ENCODE assay signal across 3 cellular contexts in the genomic region with DNA sequence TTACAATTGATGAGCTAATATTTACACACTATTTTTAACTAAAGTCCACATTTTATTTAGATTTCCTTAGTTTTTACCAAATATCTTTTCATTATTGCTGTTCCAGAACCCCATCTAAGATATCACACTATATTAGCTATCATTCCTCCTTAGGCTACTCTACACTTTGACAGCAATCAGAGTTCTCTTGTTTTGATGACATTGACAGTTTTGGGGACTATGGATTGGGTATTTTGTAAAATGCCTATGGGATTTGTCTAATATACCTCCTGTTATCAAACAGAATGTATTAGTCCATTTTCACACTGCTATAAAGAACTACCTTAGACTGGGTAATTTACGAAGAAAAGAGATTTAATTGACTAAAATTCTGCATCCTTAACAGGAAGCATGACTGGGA.
TF ChIP-seq lines count a peak whose summit lies in the region.

No MANE protein-coding gene starts in this region.

TF ChIP-seq in HepG2, 621 proteins besides CTCF, POLR2A, EP300 and RAD21:
- TF ChIP-seq MBNL3 (CRISPR knock-in tag; conservative IDR thresholded peaks at IDR 0.05) (no peak), ZNF557 (CRISPR knock-in tag; IDR thresholded peaks at IDR 0.05) (no peak), ZBTB3 (CRISPR knock-in tag; IDR thresholded peaks at IDR 0.05; ENCODE audit: borderline replicate concordance, low read depth) (no peak), PRDM10 (CRISPR knock-in tag; IDR thresholded peaks at IDR 0.05; ENCODE audit: low read depth) (no peak), ZNF747 (CRISPR knock-in tag; IDR thresholded peaks at IDR 0.05; ENCODE audit: borderline replicate concordance) (no peak), MAFK (conservative IDR thresholded peaks at IDR 0.05 in 1 of 2, IDR thresholded peaks at IDR 0.05 in 1 of 2; ENCODE audit: low read length in 2 of 2) (peak; percentile 82 to 84), DRAP1 (CRISPR knock-in tag; IDR thresholded peaks at IDR 0.05) (no peak), REXO4 (CRISPR knock-in tag; IDR thresholded peaks at IDR 0.05; ENCODE audit: borderline replicate concordance) (no peak), ZNF230 (CRISPR knock-in tag; IDR thresholded peaks at IDR 0.05) (no peak), MAFF (IDR thresholded peaks at IDR 0.05; ENCODE audit: low read depth, low read length) (peak; percentile 59; the same call in 1 of the 2 replicates)

TF ChIP-seq in A549, 52 proteins besides CTCF, POLR2A, EP300 and RAD21:
- peak; percentile 58 for TF ChIP-seq MAFK (IDR thresholded peaks at IDR 0.05; ENCODE audit: partially characterized antibody)
- TF ChIP-seq FOSB (CRISPR knock-in tag; IDR thresholded peaks at IDR 0.05): no peak
- no peak for TF ChIP-seq PBX3 (IDR thresholded peaks at IDR 0.05)
- TF ChIP-seq RNF2 (IDR thresholded peaks at IDR 0.05; ENCODE audit: borderline replicate concordance, low read depth): no peak

TF ChIP-seq in IMR-90, 13 proteins besides CTCF, POLR2A, EP300 and RAD21:
- TF ChIP-seq NFE2L2 (IDR thresholded peaks at IDR 0.05; ENCODE audit: low read depth, low read length): no peak
- TF ChIP-seq RFX5 (IDR thresholded peaks at IDR 0.05; ENCODE audit: low read depth, low read length): no peak
- TF ChIP-seq MAFK (IDR thresholded peaks at IDR 0.05; ENCODE audit: low read depth, low read length): peak; percentile 43; the same call in 1 of the 2 replicates
